ENCODE assay signal across 10 cellular contexts in genomic region chr4:74056114-74056857, GRCh38. TPM values are rescaled to one million over a fixed set of nuclear protein-coding genes. Genes with fewer than 3 reads are reported as not detected.
DNase-seq lines count a peak whose midpoint lies in the region; ATAC-seq and TF ChIP-seq lines count a peak whose summit lies in the region.
"Had no signal": no experiment of that assay in that cellular context is flagged by ENCODE, and none has a peak within 500 bp of the region (broad histone marks: within the 10 kb centered on the region; RNA-seq: fewer than 3 reads in every experiment).

No MANE protein-coding gene starts in this region.

- H3K9me3 ChIP-seq in breast epithelium (no peaks in the 10 kb centered on the region), PC-9 (ENCODE audit: insufficient read depth, low read depth) (peaks cover 3% of the 10 kb centered on the region; the same call in 1 of the 2 replicates)
- H3K9me3 ChIP-seq: upper lobe of left lung had no signal

- H3K27ac Mint-ChIP-seq in MCF 10A (ENCODE audit: low read depth, unreplicated experiment) (peak overlapping the region; percentile 53), WTC11 (no peak overlapping the region)

- H2AFZ ChIP-seq in PC-9: no peak overlapping the region; the same call in 1 of the 2 replicates

- DNase-seq in MCF 10A (ENCODE audit: unreplicated experiment): no peak
- no peak for DNase-seq in breast epithelium (ENCODE audit: low spot score in 2 of 2)
- DNase-seq in PC-9: peak in 1 of 2 experiments; percentile 45
- DNase-seq in epithelial cell of prostate (ENCODE audit: low read depth, low spot score): peak; percentile 10
- DNase-seq in activated naive CD4-positive, alpha-beta T cell treated with anti-CD3 and anti-CD28 coated beads, Interleukin-2, amount 50 U/mL, for 16 hours: no peak
- no peak for DNase-seq in WTC11 (ENCODE audit: low spot score)
- DNase-seq in activated effector memory CD4-positive, alpha-beta T cell treated with anti-CD3 and anti-CD28 coated beads, Interleukin-2, amount 50 U/mL, for 16 hours: no peak
- DNase-seq: nucleus accumbens, upper lobe of left lung had no signal

- H4K20me1 ChIP-seq in PC-9 (ENCODE audit: insufficient read depth): no peaks in the 10 kb centered on the region

- ATAC-seq in WTC11 (no peak), HG03196 (IDR thresholded peaks at IDR 0.05; ENCODE audit: unreplicated experiment) (no peak)

- CTCF ChIA-PET in MCF 10A (lab: Yijun Ruan, JAX) (interaction anchor here (0.6 to 1.8 kb wide), 4 partner anchors 18 to 96 kb away, joined by 3 to 7 read pairs (median 4); partner anchors contain the start of gene CXCL3), PC-9 (lab: Charles Lee) (no interaction called here), WTC11 (lab: Charles Lee) (interaction anchor here (0.6 to 1.5 kb wide), 8 partner anchors 9 to 321 kb away, joined by 3 to 9 read pairs (median 3); partner anchors contain the start of genes CXCL3 and CXCL5)

- POLR2A ChIA-PET in MCF 10A (lab: Yijun Ruan, JAX): interaction anchor here (0.6 to 3.6 kb wide), 9 partner anchors 12 to 190 kb away, joined by 3 to 23 read pairs (median 6); partner anchors contain the start of genes CXCL2 and CXCL3
- POLR2A ChIA-PET in PC-9 (lab: Charles Lee; ENCODE audit: unreplicated experiment): interaction anchor here (0.5 to 0.7 kb wide), 3 partner anchors 58 to 1897 kb away, joined by 3 to 6 read pairs (median 4); no protein-coding TSS in a partner anchor
- POLR2A ChIA-PET in WTC11 (lab: Charles Lee): no interaction called here

- H3K27me3 ChIP-seq in breast epithelium: no peaks in the 10 kb centered on the region
- no peaks in the 10 kb centered on the region for H3K27me3 ChIP-seq in PC-9 (ENCODE audit: insufficient read depth, low read depth)
- H3K27me3 ChIP-seq: upper lobe of left lung had no signal

- intact Hi-C loops in MCF 10A (cut with micrococcal nuclease) (loop anchor here (2.0 to 5.0 kb wide), 4 partner anchors 17 to 101 kb away; partner anchors contain the start of gene CXCL3), breast epithelium (cut with DNase I; ENCODE audit: low total_unique reads) (no loop called here), PC-9 (cut with micrococcal nuclease; ENCODE audit: unreplicated experiment) (no loop called here)

- H3K36me3 Mint-ChIP-seq in MCF 10A (ENCODE audit: insufficient read depth, unreplicated experiment) (no peaks in the 10 kb centered on the region), WTC11 (peaks cover 3% of the 10 kb centered on the region)

- H3K27ac ChIP-seq in breast epithelium (no peak overlapping the region), PC-9 (peak overlapping the region; percentile 99), epithelial cell of prostate (peak overlapping the region; percentile 88)
- H3K27ac ChIP-seq: upper lobe of left lung had no signal

- H3K4me3 ChIP-seq in breast epithelium (no peak overlapping the region), PC-9 (no peak overlapping the region)
- H3K4me3 ChIP-seq: upper lobe of left lung had no signal

- BruUV-seq in MCF 10A (replicated peaks; lab: Mats Ljungman, UMichigan) (TSS peak; percentile 90), PC-9 (replicated peaks; lab: Mats Ljungman, UMichigan) (no TSS peak)

- no peaks in the 10 kb centered on the region for H3K9me3 Mint-ChIP-seq in MCF 10A (ENCODE audit: unreplicated experiment)
- peaks cover 6% of the 10 kb centered on the region for H3K9me3 Mint-ChIP-seq in WTC11

- H3K9me2 ChIP-seq in PC-9 (ENCODE audit: insufficient read depth): no peaks in the 10 kb centered on the region

- H3K4me1 ChIP-seq in breast epithelium (no peaks in the 10 kb centered on the region), PC-9 (replicated peaks; ENCODE audit: insufficient read depth) (peaks cover 14% of the 10 kb centered on the region)
- H3K4me1 ChIP-seq: upper lobe of left lung had no signal

- H3K4me1 Mint-ChIP-seq in MCF 10A (ENCODE audit: insufficient read depth, unreplicated experiment) (peaks cover 19% of the 10 kb centered on the region), WTC11 (peaks cover 23% of the 10 kb centered on the region)

- TF ChIP-seq POLR2A in breast epithelium (IDR thresholded peaks at IDR 0.05): no peak

- no peaks in the 10 kb centered on the region for H3K27me3 Mint-ChIP-seq in MCF 10A (ENCODE audit: insufficient read depth, unreplicated experiment)
- no peaks in the 10 kb centered on the region for H3K27me3 Mint-ChIP-seq in WTC11 (ENCODE audit: low read depth)

- TF ChIP-seq CTCF in MCF 10A (IDR thresholded peaks at IDR 0.05; ENCODE audit: unreplicated experiment) (no peak), breast epithelium (IDR thresholded peaks at IDR 0.05) (no peak), PC-9 (conservative IDR thresholded peaks at IDR 0.05) (no peak), WTC11 (IDR thresholded peaks at IDR 0.05) (no peak)

- H3K4me2 ChIP-seq in PC-9: peak overlapping the region; percentile 46

- no peaks in the 10 kb centered on the region for H3K79me2 ChIP-seq in PC-9 (ENCODE audit: low read depth)

- H3K4me3 Mint-ChIP-seq in MCF 10A (ENCODE audit: unreplicated experiment): no peak overlapping the region
- H3K4me3 Mint-ChIP-seq in WTC11: no peak overlapping the region

- H3F3A ChIP-seq in PC-9 (ENCODE audit: insufficient read depth, low read depth): 0 out of 2 replicates have a peak, but pooled peaks cover 5% of the 10 kb centered on the region

- no peaks in the 10 kb centered on the region for H3K36me3 ChIP-seq in breast epithelium
- H3K36me3 ChIP-seq in PC-9 (ENCODE audit: low read depth): no peaks in the 10 kb centered on the region
- H3K36me3 ChIP-seq: upper lobe of left lung had no signal

TF ChIP-seq in WTC11, 78 proteins besides CTCF, POLR2A, EP300 and RAD21 (continues in another document):
- TF ChIP-seq ELF4 (CRISPR knock-in tag; IDR thresholded peaks at IDR 0.05; ENCODE audit: low read depth) (no peak), ATF2 (CRISPR knock-in tag; IDR thresholded peaks at IDR 0.05; ENCODE audit: borderline replicate concordance, low read depth) (no peak), ZNF281 (CRISPR knock-in tag; IDR thresholded peaks at IDR 0.05) (no peak), E2F4 (CRISPR knock-in tag; IDR thresholded peaks at IDR 0.05; ENCODE audit: borderline replicate concordance, low read depth) (no peak), PREB (CRISPR knock-in tag; IDR thresholded peaks at IDR 0.05; ENCODE audit: borderline replicate concordance) (no peak), CBFB (CRISPR knock-in tag; IDR thresholded peaks at IDR 0.05; ENCODE audit: low read depth) (no peak)

RNA-seq across cellular contexts. Expression of gene CXCL3, which starts 17.8 kb away (rescaled TPM):
- total RNA-seq in MCF 10A (2022) (9.2 and 9.8 TPM in 2 replicates), breast epithelium (1 to 10 TPM in 2 of 3 donors, under 1 TPM in 1; 0.64 to 5.6 (median 1.3) TPM), PC-9 (2021) (not detected in 2 replicates), WTC11 (2021) (3.5 to 7.7 TPM (median 7.0 TPM) in 3 replicates)

RNA-seq across cellular contexts. Expression of gene CXCL2, which starts 42.7 kb away (rescaled TPM):
- total RNA-seq in MCF 10A (2022) (62.3 and 76.2 TPM in 2 replicates), breast epithelium (10 to 100 TPM; 12.2 to 51.8 (median 16.1) TPM), PC-9 (2021) (1.6 and 1.7 TPM in 2 replicates), WTC11 (2021) (1.4 to 1.9 TPM (median 1.7 TPM) in 3 replicates)

RNA-seq across cellular contexts. Expression of gene CXCL5, which starts 57.8 kb away (rescaled TPM):
- total RNA-seq in MCF 10A (2022) (0.51 and 0.54 TPM in 2 replicates), breast epithelium (under 1 TPM in 1 of 3 donors, not detected in 2; 0.15 TPM), PC-9 (2021) (not detected in 2 replicates), WTC11 (2021) (3.6 to 8.8 TPM (median 8.1 TPM) in 3 replicates)

Comparison
In these comparisons a context has a peak if more than half of its experiments do, and no peak if none do; other contexts are left out.
1. H3K27ac ChIP-seq: peak in PC-9 (single experiment) and epithelial cell of prostate (single experiment); none in breast epithelium (0 of 2).